ENCODE assay signal across 1 cellular context in genomic region chr2:85767803-85768665, GRCh38.
TF ChIP-seq lines count a peak whose summit lies in the region.

No MANE protein-coding gene starts in this region.

TF ChIP-seq in H1, 55 proteins besides CTCF, POLR2A, EP300 and RAD21:
- TF ChIP-seq CBX8 (IDR thresholded peaks at IDR 0.05; ENCODE audit: borderline replicate concordance, low read depth, low read length) (no peak), YY1 (IDR thresholded peaks at IDR 0.05; ENCODE audit: low read depth, low read length) (no peak), CEBPB (IDR thresholded peaks at IDR 0.05; ENCODE audit: low read depth, low read length) (no peak), MAFK (IDR thresholded peaks at IDR 0.05; ENCODE audit: low read depth, low read length) (no peak), CHD2 (IDR thresholded peaks at IDR 0.05; ENCODE audit: low read length) (no peak), CTBP2 (IDR thresholded peaks at IDR 0.05; ENCODE audit: borderline replicate concordance, insufficient read depth, insufficient read length, low read length) (no peak), SIRT6 (IDR thresholded peaks at IDR 0.05; ENCODE audit: low read length) (no peak), JUND (IDR thresholded peaks at IDR 0.05; ENCODE audit: low read length) (no peak), ZNF274 (IDR thresholded peaks at IDR 0.05; ENCODE audit: borderline replicate concordance, extremely low read depth, low read length) (no peak), RXRA (IDR thresholded peaks at IDR 0.05; ENCODE audit: insufficient read depth, low read depth, low read length) (no peak), RBBP5 (IDR thresholded peaks at IDR 0.05; ENCODE audit: borderline replicate concordance, low read depth, low read length) (no peak), BACH1 (IDR thresholded peaks at IDR 0.05; ENCODE audit: low read length) (no peak), SP2 (IDR thresholded peaks at IDR 0.05; ENCODE audit: low read length) (no peak), POU5F1 (IDR thresholded peaks at IDR 0.05; ENCODE audit: low read depth, low read length) (no peak), RNF2 (IDR thresholded peaks at IDR 0.05; ENCODE audit: borderline replicate concordance, low read depth, low read length, missing control alignments, poor library complexity, severe bottlenecking) (no peak), CBX5 (IDR thresholded peaks at IDR 0.05; ENCODE audit: low read depth, low read length) (no peak), EGR1 (IDR thresholded peaks at IDR 0.05; ENCODE audit: borderline replicate concordance, low read depth, low read length) (no peak), EZH2 (IDR thresholded peaks at IDR 0.05; ENCODE audit: low read depth, low read length, severe bottlenecking) (no peak)
- TF ChIP-seq, protein P1, sequence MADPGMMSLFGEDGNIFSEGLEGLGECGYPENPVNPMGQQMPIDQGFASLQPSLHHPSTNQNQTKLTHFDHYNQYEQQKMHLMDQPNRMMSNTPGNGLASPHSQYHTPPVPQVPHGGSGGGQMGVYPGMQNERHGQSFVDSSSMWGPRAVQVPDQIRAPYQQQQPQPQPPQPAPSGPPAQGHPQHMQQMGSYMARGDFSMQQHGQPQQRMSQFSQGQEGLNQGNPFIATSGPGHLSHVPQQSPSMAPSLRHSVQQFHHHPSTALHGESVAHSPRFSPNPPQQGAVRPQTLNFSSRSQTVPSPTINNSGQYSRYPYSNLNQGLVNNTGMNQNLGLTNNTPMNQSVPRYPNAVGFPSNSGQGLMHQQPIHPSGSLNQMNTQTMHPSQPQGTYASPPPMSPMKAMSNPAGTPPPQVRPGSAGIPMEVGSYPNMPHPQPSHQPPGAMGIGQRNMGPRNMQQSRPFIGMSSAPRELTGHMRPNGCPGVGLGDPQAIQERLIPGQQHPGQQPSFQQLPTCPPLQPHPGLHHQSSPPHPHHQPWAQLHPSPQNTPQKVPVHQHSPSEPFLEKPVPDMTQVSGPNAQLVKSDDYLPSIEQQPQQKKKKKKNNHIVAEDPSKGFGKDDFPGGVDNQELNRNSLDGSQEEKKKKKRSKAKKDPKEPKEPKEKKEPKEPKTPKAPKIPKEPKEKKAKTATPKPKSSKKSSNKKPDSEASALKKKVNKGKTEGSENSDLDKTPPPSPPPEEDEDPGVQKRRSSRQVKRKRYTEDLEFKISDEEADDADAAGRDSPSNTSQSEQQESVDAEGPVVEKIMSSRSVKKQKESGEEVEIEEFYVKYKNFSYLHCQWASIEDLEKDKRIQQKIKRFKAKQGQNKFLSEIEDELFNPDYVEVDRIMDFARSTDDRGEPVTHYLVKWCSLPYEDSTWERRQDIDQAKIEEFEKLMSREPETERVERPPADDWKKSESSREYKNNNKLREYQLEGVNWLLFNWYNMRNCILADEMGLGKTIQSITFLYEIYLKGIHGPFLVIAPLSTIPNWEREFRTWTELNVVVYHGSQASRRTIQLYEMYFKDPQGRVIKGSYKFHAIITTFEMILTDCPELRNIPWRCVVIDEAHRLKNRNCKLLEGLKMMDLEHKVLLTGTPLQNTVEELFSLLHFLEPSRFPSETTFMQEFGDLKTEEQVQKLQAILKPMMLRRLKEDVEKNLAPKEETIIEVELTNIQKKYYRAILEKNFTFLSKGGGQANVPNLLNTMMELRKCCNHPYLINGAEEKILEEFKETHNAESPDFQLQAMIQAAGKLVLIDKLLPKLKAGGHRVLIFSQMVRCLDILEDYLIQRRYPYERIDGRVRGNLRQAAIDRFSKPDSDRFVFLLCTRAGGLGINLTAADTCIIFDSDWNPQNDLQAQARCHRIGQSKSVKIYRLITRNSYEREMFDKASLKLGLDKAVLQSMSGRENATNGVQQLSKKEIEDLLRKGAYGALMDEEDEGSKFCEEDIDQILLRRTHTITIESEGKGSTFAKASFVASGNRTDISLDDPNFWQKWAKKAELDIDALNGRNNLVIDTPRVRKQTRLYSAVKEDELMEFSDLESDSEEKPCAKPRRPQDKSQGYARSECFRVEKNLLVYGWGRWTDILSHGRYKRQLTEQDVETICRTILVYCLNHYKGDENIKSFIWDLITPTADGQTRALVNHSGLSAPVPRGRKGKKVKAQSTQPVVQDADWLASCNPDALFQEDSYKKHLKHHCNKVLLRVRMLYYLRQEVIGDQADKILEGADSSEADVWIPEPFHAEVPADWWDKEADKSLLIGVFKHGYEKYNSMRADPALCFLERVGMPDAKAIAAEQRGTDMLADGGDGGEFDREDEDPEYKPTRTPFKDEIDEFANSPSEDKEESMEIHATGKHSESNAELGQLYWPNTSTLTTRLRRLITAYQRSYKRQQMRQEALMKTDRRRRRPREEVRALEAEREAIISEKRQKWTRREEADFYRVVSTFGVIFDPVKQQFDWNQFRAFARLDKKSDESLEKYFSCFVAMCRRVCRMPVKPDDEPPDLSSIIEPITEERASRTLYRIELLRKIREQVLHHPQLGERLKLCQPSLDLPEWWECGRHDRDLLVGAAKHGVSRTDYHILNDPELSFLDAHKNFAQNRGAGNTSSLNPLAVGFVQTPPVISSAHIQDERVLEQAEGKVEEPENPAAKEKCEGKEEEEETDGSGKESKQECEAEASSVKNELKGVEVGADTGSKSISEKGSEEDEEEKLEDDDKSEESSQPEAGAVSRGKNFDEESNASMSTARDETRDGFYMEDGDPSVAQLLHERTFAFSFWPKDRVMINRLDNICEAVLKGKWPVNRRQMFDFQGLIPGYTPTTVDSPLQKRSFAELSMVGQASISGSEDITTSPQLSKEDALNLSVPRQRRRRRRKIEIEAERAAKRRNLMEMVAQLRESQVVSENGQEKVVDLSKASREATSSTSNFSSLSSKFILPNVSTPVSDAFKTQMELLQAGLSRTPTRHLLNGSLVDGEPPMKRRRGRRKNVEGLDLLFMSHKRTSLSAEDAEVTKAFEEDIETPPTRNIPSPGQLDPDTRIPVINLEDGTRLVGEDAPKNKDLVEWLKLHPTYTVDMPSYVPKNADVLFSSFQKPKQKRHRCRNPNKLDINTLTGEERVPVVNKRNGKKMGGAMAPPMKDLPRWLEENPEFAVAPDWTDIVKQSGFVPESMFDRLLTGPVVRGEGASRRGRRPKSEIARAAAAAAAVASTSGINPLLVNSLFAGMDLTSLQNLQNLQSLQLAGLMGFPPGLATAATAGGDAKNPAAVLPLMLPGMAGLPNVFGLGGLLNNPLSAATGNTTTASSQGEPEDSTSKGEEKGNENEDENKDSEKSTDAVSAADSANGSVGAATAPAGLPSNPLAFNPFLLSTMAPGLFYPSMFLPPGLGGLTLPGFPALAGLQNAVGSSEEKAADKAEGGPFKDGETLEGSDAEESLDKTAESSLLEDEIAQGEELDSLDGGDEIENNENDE (IDR thresholded peaks at IDR 0.05; ENCODE audit: insufficient replicate concordance, low read length) = no peak
- TF ChIP-seq, protein P2, sequence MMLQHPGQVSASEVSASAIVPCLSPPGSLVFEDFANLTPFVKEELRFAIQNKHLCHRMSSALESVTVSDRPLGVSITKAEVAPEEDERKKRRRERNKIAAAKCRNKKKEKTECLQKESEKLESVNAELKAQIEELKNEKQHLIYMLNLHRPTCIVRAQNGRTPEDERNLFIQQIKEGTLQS (IDR thresholded peaks at IDR 0.05; ENCODE audit: insufficient read depth, low read depth, low read length) = no peak
